Comparison of ENCODE assay signal across 9 cellular contexts in genomic region chr2:40450066-40450841, GRCh38. TPM values are rescaled to one million over a fixed set of nuclear protein-coding genes. Genes with fewer than 3 reads are reported as not detected.
DNase-seq lines count a peak whose midpoint lies in the region; TF ChIP-seq lines count a peak whose summit lies in the region.
"Had no signal": no experiment of that assay in that cellular context is flagged by ENCODE, and none has a peak within 500 bp of the region (broad histone marks: within the 10 kb centered on the region; RNA-seq: fewer than 3 reads in every experiment).

No MANE protein-coding gene starts in this region.

- no peaks in the 10 kb centered on the region for H3K9me3 Mint-ChIP-seq in type B pancreatic cell

- DNase-seq in DMS53 (lab: John Stamatoyannopoulos, UW) (peak; percentile 3), DMS53 treated with DMSO at 0.1 percent for 48 hours (lab: John Stamatoyannopoulos, UW; ENCODE audit: unreplicated experiment) (no peak), NCI-H524 treated with DMSO at 0.1 percent for 48 hours (lab: John Stamatoyannopoulos, UW) (peak; percentile 24), cerebellar cortex (ENCODE audit: low spot score) (peak; percentile 51), midbrain (lab: John Stamatoyannopoulos, UW) (peak; percentile 63), type B pancreatic cell (ENCODE audit: extremely low spot score, unreplicated experiment) (no peak), NCI-H526 (lab: John Stamatoyannopoulos, UW) (no peak)
- DNase-seq in effector memory CD4-positive, alpha-beta T cell, result no peak

- peak overlapping the region; percentile 95 for H3K4me3 Mint-ChIP-seq in type B pancreatic cell

- H3K27me3 Mint-ChIP-seq in type B pancreatic cell, result peaks cover 44% of the 10 kb centered on the region

- H3K36me3 ChIP-seq in effector memory CD4-positive, alpha-beta T cell (ENCODE audit: control insufficient read depth, insufficient read depth, low read length), result no peaks in the 10 kb centered on the region

- H3K27ac Mint-ChIP-seq in type B pancreatic cell, result peak overlapping the region; percentile 8

- H3K9me3 ChIP-seq in effector memory CD4-positive, alpha-beta T cell (ENCODE audit: control insufficient read depth, low read length), result no peaks in the 10 kb centered on the region

- peaks cover 6% of the 10 kb centered on the region for H3K36me3 Mint-ChIP-seq in type B pancreatic cell

- no peak overlapping the region for H3K27ac ChIP-seq in effector memory CD4-positive, alpha-beta T cell (ENCODE audit: insufficient read depth, low read length, poor library complexity, severe bottlenecking)
- H3K27ac ChIP-seq: VCaP had no signal

- H3K4me3 ChIP-seq in effector memory CD4-positive, alpha-beta T cell (ENCODE audit: insufficient read depth, low read depth, low read length, poor library complexity, severe bottlenecking), result no peak overlapping the region

- H3K4me1 Mint-ChIP-seq in type B pancreatic cell (ENCODE audit: unreplicated experiment), result peaks cover 26% of the 10 kb centered on the region

- peak; percentile 20 for TF ChIP-seq CTCF in type B pancreatic cell (conservative IDR thresholded peaks at IDR 0.05)

- no peaks in the 10 kb centered on the region for H3K27me3 ChIP-seq in effector memory CD4-positive, alpha-beta T cell (replicated peaks; ENCODE audit: control insufficient read depth, insufficient read depth, low read length, poor library complexity, severe bottlenecking)

- no peaks in the 10 kb centered on the region for H3K4me1 ChIP-seq in effector memory CD4-positive, alpha-beta T cell (ENCODE audit: control insufficient read depth, insufficient read depth, low read length, poor library complexity, severe bottlenecking)

RNA-seq across cellular contexts. Expression of gene SLC8A1, which starts 1.6 kb away (rescaled TPM):
- 21.7 and 42.1 TPM in 2 replicates for total RNA-seq in type B pancreatic cell (ENCODE audit: low replicate concordance)

Comparison
In these comparisons a context has a peak if more than half of its experiments do, and no peak if none do; other contexts are left out.
1. DNase-seq: peak in DMS53 (single experiment), NCI-H524 treated with DMSO at 0.1 percent for 48 hours (single experiment), cerebellar cortex (single experiment) and midbrain (single experiment); none in DMS53 treated with DMSO at 0.1 percent for 48 hours (single experiment), type B pancreatic cell (single experiment), NCI-H526 (0 of 2) and effector memory CD4-positive, alpha-beta T cell (0 of 3).